ENCODE assay signal across 7 cellular contexts in genomic region chr15:20305015-20305465, GRCh38.
DNase-seq lines count a peak whose midpoint lies in the region; TF ChIP-seq lines count a peak whose summit lies in the region.
"Not testable (repeated sequence)": the region's sequence is repeated elsewhere in the genome, so short reads cannot be mapped to it uniquely, and the experiment has no call there.

No MANE protein-coding gene starts in this region.

- not testable (repeated sequence) for H3K4me3 Mint-ChIP-seq in CD14-positive monocyte; activated CD4-positive, alpha-beta T cell treated with anti-CD3 and anti-CD28 coated beads, Interleukin-2, amount 10 ng/mL, durations not matched to agents 7 days and 5 days
- peak overlapping the region; percentile 43 for H3K4me3 Mint-ChIP-seq in endothelial cell (ENCODE audit: unreplicated experiment)

- H3K9me3 Mint-ChIP-seq in CD14-positive monocyte: peaks cover 34 to 60% (median 46%) of the 10 kb centered on the region in 7 donors
- not testable (repeated sequence) for H3K9me3 Mint-ChIP-seq in activated CD4-positive, alpha-beta T cell treated with anti-CD3 and anti-CD28 coated beads, Interleukin-2, amount 10 ng/mL, durations not matched to agents 7 days and 5 days
- peaks cover 39% of the 10 kb centered on the region for H3K9me3 Mint-ChIP-seq in endothelial cell (ENCODE audit: unreplicated experiment)

- not testable (repeated sequence) for H3K18ac ChIP-seq in trophoblast cell (ENCODE audit: low read length)

- not testable (repeated sequence) for H3K27ac Mint-ChIP-seq in CD14-positive monocyte; activated CD4-positive, alpha-beta T cell treated with anti-CD3 and anti-CD28 coated beads, Interleukin-2, amount 10 ng/mL, durations not matched to agents 7 days and 5 days; endothelial cell (ENCODE audit: unreplicated experiment)

- not testable (repeated sequence) for H4K12ac ChIP-seq in trophoblast cell (ENCODE audit: low read depth, low read length)

- CTCF ChIA-PET in activated CD4-positive, alpha-beta T cell treated with anti-CD3 and anti-CD28 coated beads, Interleukin-2, amount 10 ng/mL, durations not matched to agents 7 days and 5 days (lab: Charles Lee): not testable (repeated sequence)

- H2BK12ac ChIP-seq in trophoblast cell (ENCODE audit: low read length): not testable (repeated sequence)

- intact Hi-C loops in CD14-positive monocyte (cut with micrococcal nuclease): not testable (repeated sequence)

- not testable (repeated sequence) for H3K27ac ChIP-seq in trophoblast cell (ENCODE audit: low read depth, low read length)

- H2AFZ ChIP-seq in trophoblast cell (ENCODE audit: insufficient read depth, low read length, poor library complexity): not testable (repeated sequence)

- peaks cover 52% of the 10 kb centered on the region for H3K9me3 ChIP-seq in trophoblast cell (ENCODE audit: insufficient read depth, low read depth, low read length)

- H4K8ac ChIP-seq in trophoblast cell (ENCODE audit: low read depth, low read length): not testable (repeated sequence)

- not testable (repeated sequence) for H2BK5ac ChIP-seq in trophoblast cell (ENCODE audit: low read depth, low read length, poor library complexity)

- H3K4ac ChIP-seq in trophoblast cell (ENCODE audit: low read depth, low read length): not testable (repeated sequence)

- not testable (repeated sequence) for H3K79me1 ChIP-seq in trophoblast cell (ENCODE audit: low read length)

- not testable (repeated sequence) for H3K36me3 Mint-ChIP-seq in CD14-positive monocyte; activated CD4-positive, alpha-beta T cell treated with anti-CD3 and anti-CD28 coated beads, Interleukin-2, amount 10 ng/mL, durations not matched to agents 7 days and 5 days (ENCODE audit: low read depth)
- peaks cover 22% of the 10 kb centered on the region for H3K36me3 Mint-ChIP-seq in endothelial cell (ENCODE audit: low read depth, unreplicated experiment)

- not testable (repeated sequence) for H3K4me1 ChIP-seq in trophoblast cell (ENCODE audit: control insufficient read depth in 1 of 2, insufficient read depth in 2 of 2, low read length in 2 of 2)

- peak; percentile 48 for DNase-seq in CD14-positive monocyte (ENCODE audit: low spot score)
- peak; percentile 16 for DNase-seq in GM13976 (ENCODE audit: low spot score)
- peak; percentile 6 for DNase-seq in activated CD4-positive, alpha-beta T cell treated with anti-CD3 and anti-CD28 coated beads, Interleukin-2, amount 10 ng/mL, durations not matched to agents 7 days and 5 days
- not testable (repeated sequence) for DNase-seq in endothelial cell (ENCODE audit: low spot score)
- DNase-seq in iPS-NIHi11 (ENCODE audit: low spot score): peak; percentile 0
- peak; percentile 52 to 75 for DNase-seq in trophoblast cell
- DNase-seq in stimulated activated CD8-positive, alpha-beta memory T cell treated with anti-CD3 and anti-CD28 coated beads, Interleukin-4, amount 100 ng/mL, for 48 hours: peak; percentile 8

- not testable (repeated sequence) for H3K23ac ChIP-seq in trophoblast cell (ENCODE audit: low read length)

- not testable (repeated sequence) for H3K36me3 ChIP-seq in trophoblast cell (ENCODE audit: control insufficient read depth in 1 of 2, insufficient read depth in 2 of 2, low read length in 2 of 2)

- WGBS in trophoblast cell (ENCODE audit: extremely low coverage, insufficient coverage, insufficient read length): no CpG with 5 or more reads among the region's 6 CpGs

- POLR2A ChIA-PET in activated CD4-positive, alpha-beta T cell treated with anti-CD3 and anti-CD28 coated beads, Interleukin-2, amount 10 ng/mL, durations not matched to agents 7 days and 5 days (lab: Charles Lee): not testable (repeated sequence)

- H3K4me3 ChIP-seq in trophoblast cell (ENCODE audit: low read depth, low read length): not testable (repeated sequence)

- not testable (repeated sequence) for H4K91ac ChIP-seq in trophoblast cell (ENCODE audit: low read depth, low read length)

- in situ Hi-C loops in GM13976 (cut with MboI; ENCODE audit: low sequenced_read_pairs, unreplicated experiment): not testable (repeated sequence)

- H3K79me2 ChIP-seq in trophoblast cell (ENCODE audit: control insufficient read depth, insufficient read depth, low read length, poor library complexity): not testable (repeated sequence)

- H3K14ac ChIP-seq in trophoblast cell (ENCODE audit: low read length): not testable (repeated sequence)

- H3K4me1 Mint-ChIP-seq in CD14-positive monocyte; activated CD4-positive, alpha-beta T cell treated with anti-CD3 and anti-CD28 coated beads, Interleukin-2, amount 10 ng/mL, durations not matched to agents 7 days and 5 days; endothelial cell (ENCODE audit: unreplicated experiment): not testable (repeated sequence)

- H2BK120ac ChIP-seq in trophoblast cell (ENCODE audit: insufficient read depth, low read length, poor library complexity): not testable (repeated sequence)

- H3K27me3 ChIP-seq in trophoblast cell (ENCODE audit: insufficient read depth, low read length): not testable (repeated sequence)

- H3K9ac ChIP-seq in trophoblast cell (ENCODE audit: low read length): not testable (repeated sequence)

- not testable (repeated sequence) for H2AK5ac ChIP-seq in trophoblast cell (ENCODE audit: low read length)

- TF ChIP-seq CTCF in CD14-positive monocyte (IDR thresholded peaks at IDR 0.05); GM13976 (IDR thresholded peaks at IDR 0.05; ENCODE audit: borderline replicate concordance, control extremely low read depth, extremely low read depth, insufficient read depth, missing control alignments); endothelial cell (IDR thresholded peaks at IDR 0.05; ENCODE audit: unreplicated experiment): not testable (repeated sequence)

- not testable (repeated sequence) for H3K4me2 ChIP-seq in trophoblast cell (ENCODE audit: low read length)

- not testable (repeated sequence) for H3K27me3 Mint-ChIP-seq in CD14-positive monocyte (ENCODE audit: low read depth in 3 of 3); activated CD4-positive, alpha-beta T cell treated with anti-CD3 and anti-CD28 coated beads, Interleukin-2, amount 10 ng/mL, durations not matched to agents 7 days and 5 days
- H3K27me3 Mint-ChIP-seq in endothelial cell (ENCODE audit: unreplicated experiment): peaks cover 39% of the 10 kb centered on the region
